Comparison of ENCODE assay signal across 6 cellular contexts in genomic region chr7:30509171-30509857, GRCh38. TPM values are rescaled to one million over a fixed set of nuclear protein-coding genes. Genes with fewer than 3 reads are reported as not detected.
DNase-seq lines count a peak whose midpoint lies in the region; ATAC-seq and TF ChIP-seq lines count a peak whose summit lies in the region.
"Not testable (repeated sequence)": the region's sequence is repeated elsewhere in the genome, so short reads cannot be mapped to it uniquely, and the experiment has no call there.

No MANE protein-coding gene starts in this region.

- not testable (repeated sequence) for H3K79me2 ChIP-seq in GM23338 (replicated peaks; ENCODE audit: insufficient read depth); PC-3 (ENCODE audit: low read length); mammary epithelial cell (ENCODE audit: insufficient read depth, low read length); trophoblast cell (ENCODE audit: control insufficient read depth, insufficient read depth, low read length, poor library complexity)

- dilution Hi-C loops in mammary epithelial cell (cut with HindIII; ENCODE audit: low sequenced_read_pairs) = not testable (repeated sequence)

- H3K36me3 Mint-ChIP-seq in GM23338 (ENCODE audit: low read depth) = peaks cover 18% of the 10 kb centered on the region; the same call in 2 of the 3 replicates

- not testable (repeated sequence) for H3K14ac ChIP-seq in trophoblast cell (ENCODE audit: low read length)

- H2BK5ac ChIP-seq in trophoblast cell (ENCODE audit: low read depth, low read length, poor library complexity) = not testable (repeated sequence)

- H3K79me1 ChIP-seq in trophoblast cell (ENCODE audit: low read length) = not testable (repeated sequence)

- H2BK120ac ChIP-seq in trophoblast cell (ENCODE audit: insufficient read depth, low read length, poor library complexity) = not testable (repeated sequence)

- BruUV-seq in PC-3 (replicated peaks; lab: Mats Ljungman, UMichigan); mammary epithelial cell (replicated peaks; lab: Mats Ljungman, UMichigan): not testable (repeated sequence)

- not testable (repeated sequence) for ATAC-seq in GM23338, PC-3, foreskin keratinocyte

- POLR2A ChIA-PET in PC-3 (lab: Charles Lee; ENCODE audit: unreplicated experiment) = not testable (repeated sequence)

- not testable (repeated sequence) for H3K36me3 ChIP-seq in GM23338 (ENCODE audit: insufficient read depth); PC-3 (ENCODE audit: low read depth, low read length); mammary epithelial cell (ENCODE audit: insufficient read depth, low read length); trophoblast cell (ENCODE audit: control insufficient read depth in 1 of 2, insufficient read depth in 2 of 2, low read length in 2 of 2)

- H4K91ac ChIP-seq in trophoblast cell (ENCODE audit: low read depth, low read length) = not testable (repeated sequence)

- peak; percentile 16 for DNase-seq in GM23338 (ENCODE audit: low spot score)
- DNase-seq in PC-3 = peak; percentile 36
- DNase-seq in mammary epithelial cell = peak; percentile 32
- DNase-seq in foreskin keratinocyte = peak in 1 of 2 donors; percentile 36
- DNase-seq in trophoblast cell = peak; percentile 21 to 61

- not testable (repeated sequence) for H3K27ac ChIP-seq in GM23338 (ENCODE audit: low read depth); PC-3 (ENCODE audit: low read length); trophoblast cell (ENCODE audit: low read depth, low read length)
- peak overlapping the region; percentile 98 for H3K27ac ChIP-seq in VCaP
- H3K27ac ChIP-seq in mammary epithelial cell (ENCODE audit: insufficient read depth, low read depth, low read length) = peak overlapping the region; percentile 35
- peak overlapping the region; percentile 70 for H3K27ac ChIP-seq in foreskin keratinocyte

- not testable (repeated sequence) for H2AFZ ChIP-seq in GM23338; PC-3 (ENCODE audit: low read length); mammary epithelial cell (ENCODE audit: low read depth, low read length); trophoblast cell (ENCODE audit: insufficient read depth, low read length, poor library complexity)

- not testable (repeated sequence) for H4K8ac ChIP-seq in trophoblast cell (ENCODE audit: low read depth, low read length)

- H3K4me3 Mint-ChIP-seq in GM23338 = not testable (repeated sequence)

- WGBS in mammary epithelial cell (ENCODE audit: low coverage, missing lambda C conversion rate) = 35% methylated on average over 9 of the region's 9 CpGs
- WGBS in trophoblast cell (ENCODE audit: extremely low coverage, insufficient coverage, insufficient read length) = no CpG with 5 or more reads among the region's 9 CpGs

- peaks cover 12% of the 10 kb centered on the region for H3K27me3 Mint-ChIP-seq in GM23338 (ENCODE audit: insufficient read depth, low read depth, poor library complexity)

- not testable (repeated sequence) for H2AK5ac ChIP-seq in trophoblast cell (ENCODE audit: low read length)

- not testable (repeated sequence) for H3K18ac ChIP-seq in trophoblast cell (ENCODE audit: low read length)

- H3K9me3 ChIP-seq in PC-3 (ENCODE audit: low read length); mammary epithelial cell (replicated peaks; ENCODE audit: insufficient read depth, low read length); trophoblast cell (ENCODE audit: insufficient read depth, low read depth, low read length): not testable (repeated sequence)

- H3K4ac ChIP-seq in trophoblast cell (ENCODE audit: low read depth, low read length) = not testable (repeated sequence)

- H2BK12ac ChIP-seq in trophoblast cell (ENCODE audit: low read length) = not testable (repeated sequence)

- H4K12ac ChIP-seq in trophoblast cell (ENCODE audit: low read depth, low read length) = not testable (repeated sequence)

- CTCF ChIA-PET in PC-3 (lab: Charles Lee) = interaction anchor here (1.0 kb wide), 1 partner anchor 55 kb away, joined by 3 read pairs; no protein-coding TSS in a partner anchor
- CTCF ChIA-PET in mammary epithelial cell (lab: Charles Lee; ENCODE audit: low non-redundant PET) = not testable (repeated sequence)

- H3F3A ChIP-seq in GM23338 (replicated peaks; ENCODE audit: low read depth); PC-3 (ENCODE audit: low read length, unreplicated experiment): not testable (repeated sequence)

- intact Hi-C loops in PC-3 (cut with micrococcal nuclease) = loop anchor here (10.0 kb wide), 1 partner anchor 345 kb away; no protein-coding TSS in a partner anchor
- intact Hi-C loops in mammary epithelial cell (cut with micrococcal nuclease) = not testable (repeated sequence)

- H3K4me2 ChIP-seq in GM23338; trophoblast cell (ENCODE audit: low read length): not testable (repeated sequence)
- H3K4me2 ChIP-seq in PC-3 (ENCODE audit: low read length) (peak overlapping the region; percentile 60), mammary epithelial cell (ENCODE audit: insufficient read depth, low read depth, low read length) (peak overlapping the region; percentile 35)

- in situ Hi-C loops in mammary epithelial cell (cut with MboI; ENCODE audit: low sequenced_read_pairs in 2 of 2) = not testable (repeated sequence)

- H3K4me3 ChIP-seq in GM23338; mammary epithelial cell (replicated peaks in 1 of 3; ENCODE audit: insufficient read depth in 1 of 3, low read depth in 2 of 3, low read length in 3 of 3); trophoblast cell (ENCODE audit: low read depth, low read length): not testable (repeated sequence)
- H3K4me3 ChIP-seq in PC-3 (ENCODE audit: low read length) = peak overlapping the region; percentile 24; the same call in 1 of the 2 replicates

- not testable (repeated sequence) for H3K27me3 ChIP-seq in GM23338 (ENCODE audit: insufficient read depth); PC-3 (ENCODE audit: low read length); mammary epithelial cell (ENCODE audit: insufficient read depth, low read length); foreskin keratinocyte; trophoblast cell (ENCODE audit: insufficient read depth, low read length)

- H3K27ac Mint-ChIP-seq in GM23338 = not testable (repeated sequence)

- peaks cover 28% of the 10 kb centered on the region for H3K9me3 Mint-ChIP-seq in GM23338

- H3K9me2 ChIP-seq in GM23338 (ENCODE audit: insufficient read depth); PC-3 (replicated peaks; ENCODE audit: low read length): not testable (repeated sequence)

- not testable (repeated sequence) for H3K9ac ChIP-seq in PC-3 (ENCODE audit: low read length); mammary epithelial cell (ENCODE audit: insufficient read depth, low read length); trophoblast cell (ENCODE audit: low read length)

- H3K4me1 ChIP-seq in GM23338 (ENCODE audit: insufficient read depth); trophoblast cell (ENCODE audit: control insufficient read depth in 1 of 2, insufficient read depth in 2 of 2, low read length in 2 of 2): not testable (repeated sequence)
- H3K4me1 ChIP-seq in PC-3 (ENCODE audit: insufficient read depth, low read length) (peaks cover 20% of the 10 kb centered on the region; the same call in 1 of the 2 replicates), mammary epithelial cell (ENCODE audit: insufficient read depth, low read length) (peaks cover 17% of the 10 kb centered on the region), foreskin keratinocyte (peaks cover 21% of the 10 kb centered on the region)

- H4K20me1 ChIP-seq in GM23338 (replicated peaks; ENCODE audit: insufficient read depth); PC-3 (ENCODE audit: low read length); mammary epithelial cell (ENCODE audit: insufficient read depth, low read length): not testable (repeated sequence)

- TF ChIP-seq CTCF in GM23338 (conservative IDR thresholded peaks at IDR 0.05; ENCODE audit: low read depth in 2 of 2); PC-3 (conservative IDR thresholded peaks at IDR 0.05; ENCODE audit: low read depth, low read length); VCaP (conservative IDR thresholded peaks at IDR 0.05); mammary epithelial cell (conservative IDR thresholded peaks at IDR 0.05 in 1 of 2, IDR thresholded peaks at IDR 0.05 in 1 of 2; ENCODE audit: extremely low read depth in 1 of 2, insufficient read depth in 1 of 2, low read depth in 1 of 2, low read length in 2 of 2); foreskin keratinocyte (conservative IDR thresholded peaks at IDR 0.05): not testable (repeated sequence)

- not testable (repeated sequence) for H3K23ac ChIP-seq in trophoblast cell (ENCODE audit: low read length)

- H3K4me1 Mint-ChIP-seq in GM23338 = peaks cover 12% of the 10 kb centered on the region; the same call in 2 of the 3 replicates

RNA-seq across cellular contexts. Expression of gene GGCT, which starts 4.7 kb away (rescaled TPM):
- total RNA-seq in GM23338 (2014; rRNA removed; shearing (Covaris generic)) = 104 and 113 TPM in 2 replicates
- 197 and 229 TPM in 2 replicates for polyA plus RNA-seq in GM23338 (2016; fragmentation: Nextera tagmentation; extraction: Ambion mirVana)
- total RNA-seq in PC-3 (2014; rRNA removed) = 64.1 and 67.6 TPM in 2 replicates
- 10 to 100 TPM; 25.7 to 60.3 TPM for total RNA-seq in mammary epithelial cell
- polyA plus RNA-seq in mammary epithelial cell = 39.7 TPM
- polyA minus RNA-seq in mammary epithelial cell = 11.5 TPM
- 62.7 and 78.3 TPM in 2 replicates for total RNA-seq in foreskin keratinocyte
- 71.8 and 85.7 TPM in 2 replicates for polyA plus RNA-seq in foreskin keratinocyte
- 40.8 and 41.0 TPM in 2 replicates for polyA plus RNA-seq in trophoblast cell (2013)

RNA-seq across cellular contexts. Expression of gene NOD1, which starts 30.7 kb away (rescaled TPM):
- total RNA-seq in GM23338 (2014; rRNA removed; shearing (Covaris generic)) = 3.8 and 7.3 TPM in 2 replicates
- polyA plus RNA-seq in GM23338 (2016; fragmentation: Nextera tagmentation; extraction: Ambion mirVana) (2.1 and 3.3 TPM in 2 replicates), mammary epithelial cell (3.7 TPM), foreskin keratinocyte (2.6 and 2.9 TPM in 2 replicates)
- total RNA-seq in PC-3 (2014; rRNA removed) (4.6 and 5.9 TPM in 2 replicates), mammary epithelial cell (1 to 10 TPM; 6.0 to 9.7 TPM), foreskin keratinocyte (5.7 and 5.9 TPM in 2 replicates)
- polyA minus RNA-seq in mammary epithelial cell = 4.0 TPM
- polyA plus RNA-seq in trophoblast cell (2013) = 8.0 and 8.5 TPM in 2 replicates
